13 cellular contexts compared by ENCODE assay signal in genomic region chr9:109453210-109453842, GRCh38.
A peak's percentile ranks its signal among the peaks of the same experiment; 100 is the strongest.
DNase-seq lines count a peak whose midpoint lies in the region; ATAC-seq and TF ChIP-seq lines count a peak whose summit lies in the region.
"Had no signal": no experiment of that assay in that cellular context is flagged by ENCODE, and none has a peak within 500 bp of the region (broad histone marks: within the 10 kb centered on the region; RNA-seq: fewer than 3 reads in every experiment).

No MANE protein-coding gene starts in this region.

- H3K4me3 ChIP-seq in AG09309 (ENCODE audit: control insufficient read depth, low read depth, low read length) (no peak overlapping the region), brain microvascular endothelial cell (ENCODE audit: low read depth, low read length) (no peak overlapping the region)
- H3K4me3 ChIP-seq: breast epithelium, heart right ventricle had no signal

- H3K27me3 ChIP-seq in brain microvascular endothelial cell (replicated peaks), result no peaks in the 10 kb centered on the region
- H3K27me3 ChIP-seq: breast epithelium had no signal

- no peak for ATAC-seq in GM21381 (IDR thresholded peaks at IDR 0.05; ENCODE audit: unreplicated experiment)
- ATAC-seq: heart right ventricle; stimulated activated naive CD8-positive, alpha-beta T cell treated with anti-CD3 and anti-CD28 coated beads, Interleukin-15, Interleukin-2, amounts not matched to agents 100 U/mL and 50 U/mL, for 24 hours had no signal

- DNase-seq in AG09309 (ENCODE audit: low read depth) (peak; percentile 79), NCI-H226 (peak; percentile 99), brain microvascular endothelial cell (peak; percentile 91), kidney tubule cell (ENCODE audit: low spot score) (peak; percentile 70), KG1 (lab: John Stamatoyannopoulos, UW) (no peak)
- no peak for DNase-seq in activated CD8-positive, alpha-beta memory T cell treated with anti-CD3 and anti-CD28 coated beads for 24 hours
- no peak for DNase-seq in activated CD4-positive, alpha-beta T cell treated with anti-CD3 and anti-CD28 coated beads for 4 hours
- DNase-seq: activated CD8-positive, alpha-beta memory T cell treated with anti-CD3 and anti-CD28 coated beads, Interleukin-2, amount 50 U/mL, for 4 hours; BE2C; heart right ventricle; stimulated activated naive CD8-positive, alpha-beta T cell treated with anti-CD3 and anti-CD28 coated beads, Interleukin-15, Interleukin-2, amounts not matched to agents 100 U/mL and 50 U/mL, for 24 hours had no signal

- in situ Hi-C loops in brain microvascular endothelial cell (cut with HindIII; ENCODE audit: low pct_ligation_motif_present, low sequenced_read_pairs), result no loop called here

- H3K36me3 ChIP-seq in brain microvascular endothelial cell (replicated peaks), result no peaks in the 10 kb centered on the region
- H3K36me3 ChIP-seq: BE2C, breast epithelium had no signal

- H3K27ac ChIP-seq in brain microvascular endothelial cell, result peak overlapping the region; percentile 90
- H3K27ac ChIP-seq: heart right ventricle had no signal

- no peak for TF ChIP-seq CTCF in AG09309 (IDR thresholded peaks at IDR 0.05; ENCODE audit: control insufficient read depth, insufficient read depth, low read depth, low read length, missing control alignments)
- TF ChIP-seq CTCF in brain microvascular endothelial cell (IDR thresholded peaks at IDR 0.05; ENCODE audit: low read depth, low read length, missing control alignments), result no peak

Comparison
In these comparisons a context has a peak if more than half of its experiments do, and no peak if none do; other contexts are left out.
1. DNase-seq: peak in AG09309 (single experiment), NCI-H226 (single experiment), brain microvascular endothelial cell (single experiment) and kidney tubule cell (single experiment); none in activated CD8-positive, alpha-beta memory T cell treated with anti-CD3 and anti-CD28 coated beads for 24 hours (single experiment), activated CD4-positive, alpha-beta T cell treated with anti-CD3 and anti-CD28 coated beads for 4 hours (0 of 2) and KG1 (single experiment).